ENCODE assay signal across 16 cellular contexts in the genomic region with DNA sequence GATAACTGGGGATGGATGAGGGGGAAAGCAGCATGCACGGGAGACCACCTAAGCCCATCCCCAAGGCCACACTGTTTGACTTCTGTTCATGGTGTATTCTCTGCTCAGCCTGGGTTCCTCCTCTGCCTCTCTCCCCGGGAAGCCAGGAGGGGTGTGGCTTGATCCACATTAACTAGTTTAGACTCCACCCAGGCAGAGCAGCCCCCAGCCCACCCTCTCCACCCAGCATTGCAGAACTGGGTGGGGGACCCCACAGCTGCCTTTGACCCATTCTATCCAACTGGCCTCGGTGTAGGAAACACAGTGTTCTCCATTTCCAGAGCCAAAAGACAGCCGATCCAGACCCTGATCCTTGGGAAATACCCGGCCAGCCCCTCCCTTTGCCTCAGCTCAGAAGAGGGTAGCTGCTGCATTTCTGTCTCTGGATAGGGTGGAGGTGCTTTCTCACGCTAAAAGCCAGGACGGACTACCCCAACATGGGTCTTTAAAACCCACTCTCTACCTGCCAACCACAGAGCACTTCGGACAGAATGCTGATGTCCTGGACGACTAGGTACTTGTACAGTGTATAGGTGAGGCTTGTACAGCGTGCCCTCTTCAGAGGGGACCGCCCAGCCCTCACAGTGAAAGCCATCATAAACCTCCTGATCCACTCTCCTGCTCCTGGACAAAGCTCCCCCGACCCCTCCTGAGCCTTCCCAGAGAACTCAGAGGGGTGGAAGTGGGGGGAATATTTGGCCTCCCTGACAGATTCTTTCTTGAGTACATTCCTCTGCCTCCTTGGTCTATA. TPM values are rescaled to one million over a fixed set of nuclear protein-coding genes. Genes with fewer than 3 reads are reported as not detected.
DNase-seq lines count a peak whose midpoint lies in the region; TF ChIP-seq lines count a peak whose summit lies in the region.
"Had no signal": no experiment of that assay in that cellular context is flagged by ENCODE, and none has a peak within 500 bp of the region (broad histone marks: within the 10 kb centered on the region; RNA-seq: fewer than 3 reads in every experiment).

No MANE protein-coding gene starts in this region.

- H2AK5ac ChIP-seq in mesendoderm (ENCODE audit: low read length): no peak overlapping the region

- H3K27me3 Mint-ChIP-seq in HFFc6 (ENCODE audit: insufficient read depth): peaks cover 13% of the 10 kb centered on the region
- H3K27me3 Mint-ChIP-seq: activated naive CD8-positive, alpha-beta T cell had no signal

- H3K9ac ChIP-seq in colonic mucosa (ENCODE audit: low read depth in 2 of 2, low read length in 2 of 2) (no peak overlapping the region), stomach smooth muscle (ENCODE audit: low read length in 2 of 2) (peak overlapping the region in 1 of 2 donors; percentile 62), mesendoderm (ENCODE audit: low read length) (no peak overlapping the region)
- H3K9ac ChIP-seq: SK-N-SH had no signal

- H2BK5ac ChIP-seq in mesendoderm (ENCODE audit: low read length): no peak overlapping the region

- H3K4me1 ChIP-seq in colonic mucosa (no peaks in the 10 kb centered on the region), stomach smooth muscle (ENCODE audit: control insufficient read depth, insufficient read depth, low read length) (peaks cover 70% of the 10 kb centered on the region), mesendoderm (ENCODE audit: control insufficient read depth, low read depth, low read length) (peaks cover 2% of the 10 kb centered on the region)

- no peak overlapping the region for H3K4me3 Mint-ChIP-seq in HFFc6
- H3K4me3 Mint-ChIP-seq: activated naive CD8-positive, alpha-beta T cell; nephron progenitor cell had no signal

- H3K4me1 Mint-ChIP-seq in HFFc6 (ENCODE audit: low read depth): peaks cover 76% of the 10 kb centered on the region

- no peak overlapping the region for H2BK120ac ChIP-seq in mesendoderm (ENCODE audit: low read depth, low read length)

- no peak overlapping the region for H3K4me3 ChIP-seq in colonic mucosa
- no peak overlapping the region for H3K4me3 ChIP-seq in stomach smooth muscle (ENCODE audit: low read length in 2 of 2)
- H3K4me3 ChIP-seq in mesendoderm (ENCODE audit: low read length): no peak overlapping the region
- H3K4me3 ChIP-seq: smooth muscle cell had no signal

- no peak overlapping the region for H4K8ac ChIP-seq in mesendoderm (ENCODE audit: low read depth, low read length)

- H4K5ac ChIP-seq in mesendoderm (ENCODE audit: low read length): no peak overlapping the region

- no peaks in the 10 kb centered on the region for H3K9me3 Mint-ChIP-seq in HFFc6
- H3K9me3 Mint-ChIP-seq: nephron progenitor cell had no signal

- H3K23ac ChIP-seq in mesendoderm (ENCODE audit: low read length): no peak overlapping the region

- no peak overlapping the region for H3K4ac ChIP-seq in mesendoderm (ENCODE audit: low read depth, low read length)

- H3K18ac ChIP-seq in mesendoderm (ENCODE audit: low read length): no peak overlapping the region

- no CpG with 5 or more reads among the region's 12 CpGs for whole genome bisulfite sequencing in mesendoderm (ENCODE audit: extremely low coverage, insufficient coverage, low lambda C conversion rate)

- intact Hi-C loops in colonic mucosa (cut with DNase I): loop anchor here (5.0 kb wide), 1 partner anchor 127 kb away; no protein-coding TSS in a partner anchor

- peak overlapping the region; percentile 95 for H3K27ac Mint-ChIP-seq in HFFc6
- H3K27ac Mint-ChIP-seq: activated naive CD8-positive, alpha-beta T cell had no signal

- H3K27me3 ChIP-seq in colonic mucosa (no peaks in the 10 kb centered on the region), layer of hippocampus (ENCODE audit: control insufficient read depth, insufficient read depth, low read length) (no peaks in the 10 kb centered on the region), stomach smooth muscle (ENCODE audit: control insufficient read depth in 1 of 2, insufficient read depth in 2 of 2, low read length in 2 of 2) (no peaks in the 10 kb centered on the region), mesendoderm (ENCODE audit: insufficient read depth, low read length, poor library complexity) (no peaks in the 10 kb centered on the region)

- H3K27ac ChIP-seq in colonic mucosa: no peak overlapping the region
- H3K27ac ChIP-seq in layer of hippocampus (ENCODE audit: low read depth, low read length): peak overlapping the region; percentile 23
- peak overlapping the region; percentile 31 for H3K27ac ChIP-seq in stomach smooth muscle (ENCODE audit: low read length)
- no peak overlapping the region for H3K27ac ChIP-seq in mesendoderm (ENCODE audit: low read depth, low read length)
- H3K27ac ChIP-seq: VCaP had no signal

- H3K36me3 ChIP-seq in colonic mucosa: peaks cover 6% of the 10 kb centered on the region
- H3K36me3 ChIP-seq in stomach smooth muscle (ENCODE audit: control insufficient read depth in 2 of 2, insufficient read depth in 2 of 2, low read length in 2 of 2): peaks cover 22 to 41% of the 10 kb centered on the region in 2 donors
- no peaks in the 10 kb centered on the region for H3K36me3 ChIP-seq in mesendoderm (ENCODE audit: control insufficient read depth, insufficient read depth, low read length)

- H3K79me2 ChIP-seq in mesendoderm (ENCODE audit: control insufficient read depth, insufficient read depth, low read length): no peaks in the 10 kb centered on the region

- no peak for TF ChIP-seq CTCF in HFFc6 (IDR thresholded peaks at IDR 0.05)
- TF ChIP-seq CTCF in colonic mucosa (IDR thresholded peaks at IDR 0.05): no peak

- no peak overlapping the region for H3K4me2 ChIP-seq in mesendoderm (ENCODE audit: low read length)
- H3K4me2 ChIP-seq: smooth muscle cell had no signal

- no peaks in the 10 kb centered on the region for H3K79me1 ChIP-seq in mesendoderm (ENCODE audit: low read length)

- H3K56ac ChIP-seq in mesendoderm (ENCODE audit: low read length): no peak overlapping the region

- H3K36me3 Mint-ChIP-seq in HFFc6 (ENCODE audit: low read depth): peaks cover 28% of the 10 kb centered on the region; the same call in 1 of the 2 replicates
- H3K36me3 Mint-ChIP-seq: activated naive CD8-positive, alpha-beta T cell had no signal

- no peaks in the 10 kb centered on the region for H3K9me3 ChIP-seq in colonic mucosa
- H3K9me3 ChIP-seq in stomach smooth muscle (ENCODE audit: control insufficient read depth in 2 of 2, low read length in 2 of 2): no peaks in the 10 kb centered on the region
- H3K9me3 ChIP-seq: SK-N-SH had no signal

- no peak overlapping the region for H2BK15ac ChIP-seq in mesendoderm (replicated peaks; ENCODE audit: low read depth)

- DNase-seq in HFFc6 (no peak), colonic mucosa (peak; percentile 24), T-helper 9 cell (no peak), cerebellar nuclear complex (lab: John Stamatoyannopoulos, UW) (no peak), HUDEP-2 (lab: John Stamatoyannopoulos, UW; ENCODE audit: unreplicated experiment in 76 of 76) (no peak), mesendoderm (no peak)
- DNase-seq: kidney glomerular epithelial cell, NCI-H1048, nephron progenitor cell, SK-N-SH, trophoblast cell had no signal

RNA-seq across cellular contexts. Expression of a gene that starts 9.4 kb away (rescaled TPM):
- total RNA-seq in HFFc6 (2021; fragmentation: NEBNext Ultra II Directional; extraction: Animal tissue kit (Norgen Biotek cat#: 25700)): 10 to 100 TPM; 50.5 to 59.4 (median 54.9) TPM
- total RNA-seq in colonic mucosa: 10 to 100 TPM; 32.5 to 35.0 TPM
- 4.4 TPM for polyA plus RNA-seq in mesendoderm (2013, experiment 1 of 2)
- 4.3 TPM for polyA plus RNA-seq in mesendoderm (2013, experiment 2 of 2)

RNA-seq across cellular contexts. Expression of a gene that starts 20.0 kb away (rescaled TPM):
- 10 to 100 TPM; 44.3 to 69.2 (median 58.9) TPM for total RNA-seq in HFFc6 (2021; fragmentation: NEBNext Ultra II Directional; extraction: Animal tissue kit (Norgen Biotek cat#: 25700))
- total RNA-seq in colonic mucosa: 10 to 100 TPM; 26.0 to 27.1 TPM
- polyA plus RNA-seq in mesendoderm (2013, experiment 1 of 2): 15.4 TPM
- 22.5 TPM for polyA plus RNA-seq in mesendoderm (2013, experiment 2 of 2)

RNA-seq across cellular contexts. Expression of a gene that starts 27.7 kb away (rescaled TPM):
- 100 to 1,000 TPM; 317 to 444 (median 430) TPM for total RNA-seq in HFFc6 (2021; fragmentation: NEBNext Ultra II Directional; extraction: Animal tissue kit (Norgen Biotek cat#: 25700))
- total RNA-seq in colonic mucosa: 10 to 100 TPM in 1 of 2 donors, 1 to 10 TPM in 1; 7.2 to 14.6 TPM
- polyA plus RNA-seq in mesendoderm (2013, experiment 1 of 2): 4.1 TPM
- polyA plus RNA-seq in mesendoderm (2013, experiment 2 of 2): 4.5 TPM

RNA-seq across cellular contexts. Expression of a gene that starts 33.5 kb away (rescaled TPM):
- total RNA-seq in HFFc6 (2021; fragmentation: NEBNext Ultra II Directional; extraction: Animal tissue kit (Norgen Biotek cat#: 25700)): under 1 TPM; 0.12 to 0.34 (median 0.18) TPM
- total RNA-seq in colonic mucosa: under 1 TPM in 1 of 2 donors, not detected in 1; 0.12 TPM
- polyA plus RNA-seq in mesendoderm (2013, experiment 1 of 2): not detected
- 0.01 TPM for polyA plus RNA-seq in mesendoderm (2013, experiment 2 of 2)
- total RNA-seq: smooth muscle cell had no signal
- polyA plus RNA-seq: smooth muscle cell had no signal

Comparison
In these comparisons a context has a peak if more than half of its experiments do, and no peak if none do; other contexts are left out.
1. H3K27ac ChIP-seq: peak in layer of hippocampus (single experiment) and stomach smooth muscle (single experiment); none in colonic mucosa (single experiment) and mesendoderm (single experiment).
2. RNA of a gene that starts 27.7 kb away (total RNA-seq): 317 to 444 TPM in HFFc6; 7.2 to 14.6 TPM in colonic mucosa; every median in the first group is over 10 times any median in the second.